Comparison of ENCODE assay signal across 1 cellular context in genomic region chr22:36252754-36253522, GRCh38.
TF ChIP-seq lines count a peak whose summit lies in the region.

A gene with protein sequence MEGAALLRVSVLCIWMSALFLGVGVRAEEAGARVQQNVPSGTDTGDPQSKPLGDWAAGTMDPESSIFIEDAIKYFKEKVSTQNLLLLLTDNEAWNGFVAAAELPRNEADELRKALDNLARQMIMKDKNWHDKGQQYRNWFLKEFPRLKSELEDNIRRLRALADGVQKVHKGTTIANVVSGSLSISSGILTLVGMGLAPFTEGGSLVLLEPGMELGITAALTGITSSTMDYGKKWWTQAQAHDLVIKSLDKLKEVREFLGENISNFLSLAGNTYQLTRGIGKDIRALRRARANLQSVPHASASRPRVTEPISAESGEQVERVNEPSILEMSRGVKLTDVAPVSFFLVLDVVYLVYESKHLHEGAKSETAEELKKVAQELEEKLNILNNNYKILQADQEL (plus strand): TSS chr22:36253133. CDS start chr22:36254956, 1,823 bp downstream.

TF ChIP-seq in SK-N-SH treated with all-trans-retinoic acid at 6 μM for 48 hours, 23 proteins besides CTCF, POLR2A, EP300 and RAD21 (continued from another document):
- TF ChIP-seq POU6F1 (CRISPR knock-in tag; IDR thresholded peaks at IDR 0.05; ENCODE audit: borderline replicate concordance, low read depth) = no peak
- TF ChIP-seq ZNF565 (CRISPR knock-in tag; conservative IDR thresholded peaks at IDR 0.05; ENCODE audit: low read depth) = no peak
- no peak for TF ChIP-seq ESRRG (CRISPR knock-in tag; IDR thresholded peaks at IDR 0.05)
- TF ChIP-seq ZFP30 (CRISPR knock-in tag; IDR thresholded peaks at IDR 0.05) = no peak
- no peak for TF ChIP-seq ZFP3 (CRISPR knock-in tag; IDR thresholded peaks at IDR 0.05)
- no peak for TF ChIP-seq ZNF8 (CRISPR knock-in tag; IDR thresholded peaks at IDR 0.05)
- no peak for TF ChIP-seq CSDC2 (CRISPR knock-in tag; IDR thresholded peaks at IDR 0.05)
- TF ChIP-seq ARNTL (CRISPR knock-in tag; IDR thresholded peaks at IDR 0.05; ENCODE audit: borderline replicate concordance, low read depth) = no peak
